In genomic region chr2:239400907-239401449, GRCh38 we compare ENCODE assay signal across 1 cellular context.
TF ChIP-seq lines count a peak whose summit lies in the region.

HDAC4 (minus strand) TSS chr2:239401020; CDS start chr2:239352699, 48,321 bp downstream.

TF ChIP-seq in GM12878, 131 proteins besides CTCF, POLR2A, EP300 and RAD21 (continued from another document):
- peak; percentile 99 for TF ChIP-seq PKNOX1 (IDR thresholded peaks at IDR 0.05)
- TF ChIP-seq CREM (IDR thresholded peaks at IDR 0.05; ENCODE audit: low read depth): peak; percentile 85
- peak; percentile 37; the same call in 1 of the 2 replicates for TF ChIP-seq ZBTB40 (IDR thresholded peaks at IDR 0.05; ENCODE audit: borderline replicate concordance)
- TF ChIP-seq CREB1 (IDR thresholded peaks at IDR 0.05; ENCODE audit: low read depth): peak; percentile 83
- peak; percentile 61; the same call in 1 of the 2 replicates for TF ChIP-seq IRF3 (IDR thresholded peaks at IDR 0.05)
- peak; percentile 10 for TF ChIP-seq E4F1 (IDR thresholded peaks at IDR 0.05; ENCODE audit: borderline replicate concordance, partially characterized antibody)
- TF ChIP-seq PBX3 (IDR thresholded peaks at IDR 0.05; ENCODE audit: insufficient replicate concordance, low read depth, low read length): peak; percentile 97
- 0 out of 2 replicates have a peak, but pooled peaks have one; percentile 30 for TF ChIP-seq NR2C1 (IDR thresholded peaks at IDR 0.05)
- TF ChIP-seq NRF1 (conservative IDR thresholded peaks at IDR 0.05; ENCODE audit: low read depth, low read length): peak; percentile 45
- TF ChIP-seq CBX5 (IDR thresholded peaks at IDR 0.05; ENCODE audit: low read depth): no peak
